ENCODE assay signal across 8 cellular contexts in the genomic region with DNA sequence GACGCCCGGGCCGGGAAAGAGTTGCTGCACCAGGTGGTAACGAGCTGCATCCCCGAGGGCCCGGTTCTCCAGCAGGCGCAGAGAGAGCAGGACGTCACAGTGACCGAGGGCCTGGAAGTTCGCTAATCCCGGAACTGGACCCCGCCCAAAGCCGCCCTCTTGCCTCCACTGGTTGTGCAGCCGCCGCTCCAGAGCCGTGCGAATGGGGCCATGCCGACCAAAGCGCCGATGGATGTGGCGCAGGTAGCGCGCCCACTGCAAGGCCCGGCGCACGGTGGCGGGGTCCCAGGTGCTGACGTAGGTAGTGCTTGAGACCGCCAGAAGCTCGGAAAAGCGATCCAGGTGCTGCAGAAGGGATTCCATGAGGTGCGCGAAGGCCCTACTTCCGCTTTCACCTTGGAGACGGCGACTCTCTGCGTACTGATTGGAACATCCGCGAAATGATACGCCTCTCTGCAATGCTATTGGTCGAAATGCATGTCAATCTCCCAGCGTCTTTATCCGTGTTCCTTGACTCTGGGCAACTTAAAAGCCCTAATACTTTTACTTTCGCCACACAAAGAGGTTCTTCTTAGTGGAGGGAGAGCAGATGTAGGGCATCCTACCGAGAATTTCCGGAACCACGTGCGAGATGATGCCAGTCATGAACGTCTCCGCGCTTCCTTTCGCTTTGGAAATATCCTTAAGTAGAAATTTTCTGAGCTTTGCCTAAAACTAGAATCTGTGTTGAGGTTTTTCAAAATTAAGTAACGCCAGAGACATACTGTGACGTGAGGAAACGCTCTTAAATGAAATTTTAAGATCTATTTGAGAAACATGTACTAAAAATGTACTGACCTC. TPM values are rescaled to one million over a fixed set of nuclear protein-coding genes. Genes with fewer than 3 reads are reported as not detected.
DNase-seq lines count a peak whose midpoint lies in the region; ATAC-seq and TF ChIP-seq lines count a peak whose summit lies in the region.

Gene FANCF, minus strand, starts transcription at position 376 of the 840 bp plus-strand sequence. Its CDS starts 13 bp downstream, at position 363.

- POLR2A ChIA-PET in PC-9 (lab: Charles Lee; ENCODE audit: unreplicated experiment), result no interaction called here

- no peaks in the 10 kb centered on the region; the same call in 1 of the 2 replicates for H3K36me3 ChIP-seq in PC-9 (ENCODE audit: low read depth)
- no peaks in the 10 kb centered on the region for H3K36me3 ChIP-seq in esophagus (ENCODE audit: control insufficient read depth in 2 of 2, insufficient read depth in 2 of 2, low read length in 1 of 2)
- no peaks in the 10 kb centered on the region for H3K36me3 ChIP-seq in mucosa of stomach (ENCODE audit: control insufficient read depth, insufficient read depth, low read length)

- H3F3A ChIP-seq in PC-9 (ENCODE audit: insufficient read depth, low read depth), result peaks cover 12% of the 10 kb centered on the region; the same call in 1 of the 2 replicates

- CTCF ChIA-PET in PC-9 (lab: Charles Lee), result no interaction called here

- peak; percentile 96 for DNase-seq in DMS153 (lab: John Stamatoyannopoulos, UW)
- DNase-seq in Jurkat, Clone E6-1 (ENCODE audit: low read depth, low spot score), result peak; percentile 99
- DNase-seq in PC-9, result peak; percentile 93
- DNase-seq in activated T-cell treated with anti-CD3 and anti-CD28 coated beads, Interleukin-2, amount 50 U/mL, for 1 hour, result peak; percentile 86
- DNase-seq in stimulated activated CD8-positive, alpha-beta memory T cell treated with anti-CD3 and anti-CD28 coated beads, Interleukin-7, amount 100 ng/mL, for 1 hour (ENCODE audit: low read depth in 2 of 2), result peak; percentile 80 to 86

- no peak for TF ChIP-seq CTCF in PC-9 (conservative IDR thresholded peaks at IDR 0.05)

- H3K27me3 ChIP-seq in PC-9 (ENCODE audit: insufficient read depth, low read depth) (no peaks in the 10 kb centered on the region), esophagus (ENCODE audit: control insufficient read depth in 1 of 2, insufficient read depth in 2 of 2, low read length in 2 of 2) (no peaks in the 10 kb centered on the region), mucosa of stomach (ENCODE audit: control insufficient read depth, insufficient read depth, low read length) (no peaks in the 10 kb centered on the region)

- WGBS in esophagus, 2 donors, result 1% methylated on average over 55 of the region's 55 CpGs

- H3K9ac ChIP-seq in mucosa of stomach (ENCODE audit: low read length), result peak within 1 kb of the TSS; percentile 88

- no peaks in the 10 kb centered on the region; the same call in 1 of the 2 replicates for H4K20me1 ChIP-seq in PC-9 (ENCODE audit: insufficient read depth)

- peak within 1 kb of the TSS; percentile 75 for H3K4me3 ChIP-seq in Jurkat, Clone E6-1 (ENCODE audit: low read length)
- peak within 1 kb of the TSS; percentile 85 for H3K4me3 ChIP-seq in PC-9
- peak within 1 kb of the TSS; percentile 94 to 97 for H3K4me3 ChIP-seq in esophagus (ENCODE audit: low read depth in 1 of 2, low read length in 2 of 2)
- H3K4me3 ChIP-seq in mucosa of stomach (ENCODE audit: low read length), result peak within 1 kb of the TSS; percentile 93

- H3K4me2 ChIP-seq in PC-9, result peak within 1 kb of the TSS; percentile 92

- H3K79me2 ChIP-seq in PC-9 (ENCODE audit: low read depth), result peaks cover 16% of the 10 kb centered on the region

- H3K9me2 ChIP-seq in PC-9 (ENCODE audit: insufficient read depth), result no peaks in the 10 kb centered on the region; the same call in 1 of the 2 replicates

- H3K4me1 ChIP-seq in PC-9 (replicated peaks; ENCODE audit: insufficient read depth) (peaks cover 15% of the 10 kb centered on the region; the same call in 1 of the 2 replicates), esophagus (ENCODE audit: control insufficient read depth in 2 of 2, insufficient read depth in 2 of 2, low read length in 1 of 2) (peaks cover 0 to 3% of the 10 kb centered on the region in 2 donors), mucosa of stomach (ENCODE audit: control insufficient read depth, insufficient read depth, low read length) (peaks cover 13% of the 10 kb centered on the region)

- no TSS peak for BruUV-seq in PC-9 (replicated peaks; lab: Mats Ljungman, UMichigan)

- intact Hi-C loops in PC-9 (cut with micrococcal nuclease; ENCODE audit: unreplicated experiment), result loop anchor here (5.0 kb wide), 1 partner anchor 162 kb away; no protein-coding TSS in a partner anchor

- H3K27ac ChIP-seq in PC-9, result peak within 1 kb of the TSS; percentile 77
- H3K27ac ChIP-seq in esophagus (ENCODE audit: low read depth in 2 of 2, low read length in 1 of 2), result peak within 1 kb of the TSS; percentile 96 to 97

- H3K9me3 ChIP-seq in PC-9 (ENCODE audit: insufficient read depth, low read depth) (no peaks in the 10 kb centered on the region), esophagus (ENCODE audit: control insufficient read depth in 2 of 2, insufficient read depth in 1 of 2, low read depth in 1 of 2, low read length in 1 of 2) (no peaks in the 10 kb centered on the region), mucosa of stomach (ENCODE audit: control insufficient read depth, low read length) (no peaks in the 10 kb centered on the region)

- ATAC-seq in GM21619 (IDR thresholded peaks at IDR 0.05; ENCODE audit: unreplicated experiment), result peak; percentile 96

- H2AFZ ChIP-seq in PC-9, result peak within 1 kb of the TSS; percentile 99

RNA-seq across cellular contexts. Expression of gene FANCF, which starts in this region (rescaled TPM):
- polyA plus RNA-seq in Jurkat, Clone E6-1 (2012; ENCODE audit: insufficient read depth, insufficient read length), result 7.0 TPM
- total RNA-seq in PC-9 (2021), result 8.0 and 8.3 TPM in 2 replicates
- 1 to 10 TPM; 3.7 to 4.6 TPM for polyA plus RNA-seq in esophagus

Comparison
In these comparisons a context has a peak if more than half of its experiments do, and no peak if none do; other contexts are left out.
1. Peak in every context shown above with its lines: DNase-seq, ATAC-seq, H3K4me3 ChIP-seq and H3K27ac ChIP-seq.